Comparison of ENCODE assay signal across 8 cellular contexts in genomic region chr7:137626469-137627067, GRCh38.
DNase-seq lines count a peak whose midpoint lies in the region; ATAC-seq and TF ChIP-seq lines count a peak whose summit lies in the region.

No MANE protein-coding gene starts in this region.

- DNase-seq in DMS53 treated with DMSO at 0.1 percent for 48 hours (lab: John Stamatoyannopoulos, UW; ENCODE audit: unreplicated experiment) (peak; percentile 73), OCI-LY7 (ENCODE audit: low spot score) (peak; percentile 25), breast epithelium (ENCODE audit: low spot score in 2 of 2) (no peak), left lobe of liver (ENCODE audit: low spot score) (peak; percentile 48), substantia nigra (lab: John Stamatoyannopoulos, UW) (peak in 38 of 49 donors; percentile 1 to 69 (median 26)), NCI-H2107 treated with DMSO at 0.1 percent for 48 hours (lab: John Stamatoyannopoulos, UW; ENCODE audit: unreplicated experiment) (no peak)

- H3K9me2 ChIP-seq in OCI-LY7 (ENCODE audit: insufficient read depth, low read length), result no peaks in the 10 kb centered on the region

- H3K4me3 ChIP-seq in OCI-LY7 (ENCODE audit: low read depth, low read length, poor library complexity, severe bottlenecking) (no peak overlapping the region), breast epithelium (no peak overlapping the region)

- H2AFZ ChIP-seq in OCI-LY7 (ENCODE audit: low read length), result no peak overlapping the region

- no peak overlapping the region for H3K27ac ChIP-seq in OCI-LY7 (ENCODE audit: low read depth, low read length, poor library complexity, severe bottlenecking)
- no peak overlapping the region for H3K27ac ChIP-seq in breast epithelium
- no peak overlapping the region for H3K27ac ChIP-seq in substantia nigra (ENCODE audit: low read depth, low read length, poor library complexity, severe bottlenecking)

- no peak overlapping the region for H3K4me2 ChIP-seq in OCI-LY7 (ENCODE audit: low read length)

- H3K27me3 ChIP-seq in breast epithelium, result no peaks in the 10 kb centered on the region

- no peak for TF ChIP-seq POLR2A in breast epithelium (IDR thresholded peaks at IDR 0.05)

- H3K4me1 ChIP-seq in OCI-LY7 (ENCODE audit: insufficient read depth, low read length, poor library complexity, severe bottlenecking) (no peaks in the 10 kb centered on the region), breast epithelium (no peaks in the 10 kb centered on the region)

- ATAC-seq in GM19023 (IDR thresholded peaks at IDR 0.05; ENCODE audit: unreplicated experiment) (peak; percentile 75), HG03175 (IDR thresholded peaks at IDR 0.05; ENCODE audit: unreplicated experiment) (peak; percentile 88), left lobe of liver (peak; percentile 87)

- no TSS peak for BruUV-seq in OCI-LY7 (replicated peaks; lab: Mats Ljungman, UMichigan)

- CTCF ChIA-PET in OCI-LY7 (lab: Charles Lee; ENCODE audit: unreplicated experiment), result interaction anchor here (0.6 kb wide), 1 partner anchor 505 kb away, joined by 3 read pairs; no protein-coding TSS in a partner anchor

- H3K79me2 ChIP-seq in OCI-LY7 (ENCODE audit: insufficient read depth, low read depth, low read length), result no peaks in the 10 kb centered on the region

- no peaks in the 10 kb centered on the region for H4K20me1 ChIP-seq in OCI-LY7 (ENCODE audit: insufficient read depth, low read length)

- TF ChIP-seq CTCF in OCI-LY7 (conservative IDR thresholded peaks at IDR 0.05; ENCODE audit: low read length), result peak; percentile 81
- TF ChIP-seq CTCF in breast epithelium (IDR thresholded peaks at IDR 0.05), result peak in 2 of 3 donors; percentile 26 to 27

- POLR2A ChIA-PET in OCI-LY7 (lab: Charles Lee), result interaction anchor here (0.6 to 1.0 kb wide), 2 partner anchors 34 to 544 kb away, joined by 3 to 4 read pairs; no protein-coding TSS in a partner anchor

- intact Hi-C loops in OCI-LY7 (cut with micrococcal nuclease; ENCODE audit: unreplicated experiment), result no loop called here
- intact Hi-C loops in breast epithelium (cut with DNase I; ENCODE audit: low total_unique reads), result loop anchor here (2.0 kb wide), 1 partner anchor 14 kb away; no protein-coding TSS in a partner anchor

- H3K36me3 ChIP-seq in OCI-LY7 (ENCODE audit: insufficient read depth, low read length), result no peaks in the 10 kb centered on the region
- no peaks in the 10 kb centered on the region for H3K36me3 ChIP-seq in breast epithelium

- H3K9me3 ChIP-seq in OCI-LY7 (ENCODE audit: low read length) (no peaks in the 10 kb centered on the region), breast epithelium (no peaks in the 10 kb centered on the region)

Comparison
In these comparisons a context has a peak if more than half of its experiments do, and no peak if none do; other contexts are left out.
1. DNase-seq: peak in DMS53 treated with DMSO at 0.1 percent for 48 hours (single experiment), OCI-LY7 (single experiment), left lobe of liver (single experiment) and substantia nigra (38 of 49); none in breast epithelium (0 of 2) and NCI-H2107 treated with DMSO at 0.1 percent for 48 hours (single experiment).
2. Peak in every context shown above with its lines, with median percentiles within 50 percentile points of each other: ATAC-seq.